In genomic region chr2:54239427-54239826, GRCh38 we compare ENCODE assay signal across 17 cellular contexts. TPM values are rescaled to one million over a fixed set of nuclear protein-coding genes. Genes with fewer than 3 reads are reported as not detected.
DNase-seq lines count a peak whose midpoint lies in the region; ATAC-seq and TF ChIP-seq lines count a peak whose summit lies in the region.
"Had no signal": no experiment of that assay in that cellular context is flagged by ENCODE, and none has a peak within 500 bp of the region (broad histone marks: within the 10 kb centered on the region; RNA-seq: fewer than 3 reads in every experiment).

No MANE protein-coding gene starts in this region.

- peaks cover 3% of the 10 kb centered on the region for H3K4me1 ChIP-seq in smooth muscle cell (ENCODE audit: low read depth)
- H3K4me1 ChIP-seq: spleen had no signal

- H3K79me2 ChIP-seq in smooth muscle cell (ENCODE audit: low read depth) = no peaks in the 10 kb centered on the region

- no peak overlapping the region for H3K4me3 ChIP-seq in smooth muscle cell
- H3K4me3 ChIP-seq: spleen had no signal

- ATAC-seq in HG03139 (IDR thresholded peaks at IDR 0.05; ENCODE audit: unreplicated experiment) = no peak
- ATAC-seq: activated CD8-positive, alpha-beta memory T cell treated with anti-CD3 and anti-CD28 coated beads, Interleukin-2, amount 10 ng/mL, durations not matched to agents 7 days and 5 days; natural killer cell had no signal

- no peak overlapping the region for H3K9ac ChIP-seq in smooth muscle cell (ENCODE audit: low read depth)

- H3K4me2 ChIP-seq in smooth muscle cell = no peak overlapping the region

- no peaks in the 10 kb centered on the region for H3K27me3 ChIP-seq in smooth muscle cell (ENCODE audit: low read depth)
- H3K27me3 ChIP-seq: spleen had no signal

- 72% methylated on average over 1 of the region's 1 CpG for WGBS in smooth muscle cell (ENCODE audit: low lambda C conversion rate)

- H3K27ac ChIP-seq in smooth muscle cell (ENCODE audit: low read depth) = peak overlapping the region; percentile 42

- no peak overlapping the region for H2AFZ ChIP-seq in smooth muscle cell (ENCODE audit: low read depth)

- DNase-seq in ELR (ENCODE audit: low read depth) (peak; percentile 79), NCI-H2171 treated with DMSO at 0.1 percent for 48 hours (lab: John Stamatoyannopoulos, UW) (peak; percentile 60), fibroblast of gingiva (ENCODE audit: low read depth) (peak; percentile 69), smooth muscle cell (lab: John Stamatoyannopoulos, UW; ENCODE audit: unreplicated experiment) (no peak), activated T-cell treated with anti-CD3 and anti-CD28 coated beads for 4 hours (no peak)
- no peak for DNase-seq in stimulated activated CD4-positive, alpha-beta T cell treated with anti-CD3 and anti-CD28 coated beads, Interleukin-1b, Interleukin-23, amount 100 ng/mL, for 48 hours
- DNase-seq: activated CD8-positive, alpha-beta memory T cell treated with anti-CD3 and anti-CD28 coated beads, Interleukin-2, amount 10 ng/mL, durations not matched to agents 7 days and 5 days; DMS79; islet precursor cell; natural killer cell; NCI-H1694 treated with DMSO at 0.1 percent for 48 hours; spleen; T-helper 2 cell had no signal

- H3K9me3 ChIP-seq in smooth muscle cell (replicated peaks; ENCODE audit: low read depth) = no peaks in the 10 kb centered on the region

- no peaks in the 10 kb centered on the region for H3K36me3 ChIP-seq in smooth muscle cell (ENCODE audit: low read depth)
- H3K36me3 ChIP-seq: spleen had no signal

- no peaks in the 10 kb centered on the region for H3F3A ChIP-seq in smooth muscle cell (ENCODE audit: low read depth)

- no peak for TF ChIP-seq CTCF in smooth muscle cell (IDR thresholded peaks at IDR 0.05; ENCODE audit: borderline replicate concordance, insufficient read depth, poor library complexity, severe bottlenecking)

- no peaks in the 10 kb centered on the region for H4K20me1 ChIP-seq in smooth muscle cell (ENCODE audit: low read depth)

RNA-seq across cellular contexts. Expression of gene TSPYL6, which starts 16.6 kb away (rescaled TPM):
- 0.04 TPM in 1 of 2 replicates, not detected in the other for total RNA-seq in smooth muscle cell
- polyA plus RNA-seq in smooth muscle cell = not detected in 2 replicates
- total RNA-seq: activated CD8-positive, alpha-beta memory T cell treated with anti-CD3 and anti-CD28 coated beads, Interleukin-2, amount 10 ng/mL, durations not matched to agents 7 days and 5 days; endothelial cell of umbilical vein; natural killer cell; OCI-LY7 had no signal
- polyA plus RNA-seq: adipose tissue, spleen had no signal

Comparison
In these comparisons a context has a peak if more than half of its experiments do, and no peak if none do; other contexts are left out.
1. DNase-seq: peak in ELR (single experiment), NCI-H2171 treated with DMSO at 0.1 percent for 48 hours (single experiment) and fibroblast of gingiva (single experiment); none in smooth muscle cell (single experiment), activated T-cell treated with anti-CD3 and anti-CD28 coated beads for 4 hours (single experiment) and stimulated activated CD4-positive, alpha-beta T cell treated with anti-CD3 and anti-CD28 coated beads, Interleukin-1b, Interleukin-23, amount 100 ng/mL, for 48 hours (single experiment).